In the genomic region with DNA sequence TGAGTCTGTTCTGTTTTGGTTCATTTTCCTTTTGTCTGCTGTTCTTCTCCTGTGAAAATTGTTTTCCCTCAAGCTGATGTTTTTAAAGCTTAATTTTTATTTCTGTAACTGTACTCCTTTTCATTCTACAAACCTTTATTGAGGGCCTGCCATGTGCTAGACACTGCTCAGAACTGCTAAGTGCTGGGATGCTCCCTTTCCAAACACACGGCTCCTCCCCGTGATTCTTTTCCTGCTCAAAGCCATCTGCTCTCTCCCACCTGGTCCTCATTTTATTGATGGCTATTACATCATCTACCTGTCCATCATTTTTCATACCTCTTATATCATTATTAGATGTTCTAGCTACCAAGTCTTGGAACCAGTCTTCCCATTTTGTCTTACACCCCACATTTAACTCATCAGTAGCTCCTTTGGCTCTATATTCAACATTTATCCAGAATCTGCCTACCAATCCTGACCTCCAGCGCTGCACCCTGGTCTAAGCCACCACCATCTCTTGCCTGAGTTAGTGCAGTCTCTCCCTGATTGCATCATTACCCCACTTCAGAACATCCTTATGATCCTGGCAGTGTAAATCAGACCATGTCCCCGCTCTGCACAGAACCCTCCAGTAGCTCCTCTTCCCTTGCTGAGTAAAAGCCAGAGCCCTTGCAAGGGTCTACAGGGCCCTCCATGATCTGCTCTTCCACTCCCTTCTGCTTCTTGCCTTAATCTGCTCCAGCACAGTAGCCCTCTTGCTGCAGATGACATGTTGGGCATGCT, we compare ENCODE assay signal across 18 cellular contexts.
"Had no signal": no experiment of that assay in that cellular context is flagged by ENCODE, and none has a peak within 500 bp of the region (broad histone marks: within the 10 kb centered on the region; RNA-seq: fewer than 3 reads in every experiment).

No MANE protein-coding gene starts in this region.

- DNase-seq: Kasumi-1, MM.1S, NCI-H1092 treated with DMSO at 0.1 percent for 48 hours, NCI-H1436, NCI-H187, NCI-H2029, NCI-H2081 treated with DMSO at 0.1 percent for 48 hours, NCI-H226, NCI-H446, NCI-H510A, NCI-H524 treated with DMSO at 0.1 percent for 48 hours, NCI-H82, RPMI8226, SHP77, T-helper 1 cell, T-helper 17 cell had no signal

- ATAC-seq: K562, SK-N-SH treated with all-trans-retinoic acid at 6 μM for 48 hours, T-helper 17 cell had no signal
